In genomic region chr1:14479865-14480264, GRCh38 we compare ENCODE assay signal across 15 cellular contexts.
A peak's percentile ranks its signal among the peaks of the same experiment; 100 is the strongest.
DNase-seq lines count a peak whose midpoint lies in the region; ATAC-seq and TF ChIP-seq lines count a peak whose summit lies in the region.
"Had no signal": no experiment of that assay in that cellular context is flagged by ENCODE, and none has a peak within 500 bp of the region (broad histone marks: within the 10 kb centered on the region; RNA-seq: fewer than 3 reads in every experiment).

No MANE protein-coding gene starts in this region.

- no peak for TF ChIP-seq CTCF in brain microvascular endothelial cell (IDR thresholded peaks at IDR 0.05; ENCODE audit: low read depth, low read length, missing control alignments)
- TF ChIP-seq CTCF in H9 (conservative IDR thresholded peaks at IDR 0.05) = no peak

- peaks cover 2% of the 10 kb centered on the region; the same call in 1 of the 2 replicates for H3K27me3 Mint-ChIP-seq in H9 (ENCODE audit: low read depth)
- H3K27me3 Mint-ChIP-seq: CD4-positive, CD25-positive, alpha-beta regulatory T cell had no signal

- no peak overlapping the region for H2BK20ac ChIP-seq in H9 (ENCODE audit: low read depth, low read length, poor library complexity, severe bottlenecking)

- no peak overlapping the region for H3K9ac ChIP-seq in H9 (ENCODE audit: extremely low read depth, insufficient read length, low read length)
- H3K9ac ChIP-seq: SK-N-SH had no signal

- H3K79me2 ChIP-seq in H9 (ENCODE audit: insufficient read depth, low read length) = no peaks in the 10 kb centered on the region

- no peak overlapping the region for H3K56ac ChIP-seq in H9 (ENCODE audit: insufficient read length, low read depth, low read length)

- no peak overlapping the region for H2BK12ac ChIP-seq in H9 (ENCODE audit: insufficient read length, low read depth, low read length)

- H2BK120ac ChIP-seq in H9 (ENCODE audit: low read depth, low read length, poor library complexity, severe bottlenecking) = no peak overlapping the region

- no peaks in the 10 kb centered on the region for H3K4me1 ChIP-seq in H9 (ENCODE audit: insufficient read depth, low read length)

- H3K36me3 Mint-ChIP-seq in H9 (ENCODE audit: insufficient read depth in 1 of 3, low read depth in 3 of 3) = no peaks in the 10 kb centered on the region
- H3K36me3 Mint-ChIP-seq: CD4-positive, CD25-positive, alpha-beta regulatory T cell had no signal

- H3K36me3 ChIP-seq in brain microvascular endothelial cell (replicated peaks) = no peaks in the 10 kb centered on the region

- peak; percentile 49 for DNase-seq in Daoy (ENCODE audit: low read depth)
- peak; percentile 81 for DNase-seq in M059J (ENCODE audit: low read depth)
- peak; percentile 4 for DNase-seq in brain microvascular endothelial cell
- DNase-seq in myocyte (ENCODE audit: low read depth) = peak; percentile 9
- DNase-seq in activated naive CD4-positive, alpha-beta T cell treated with Interleukin-2 at 50 U/mL for 16 hours = no peak
- DNase-seq in H9 = no peak
- no peak for DNase-seq in NCI-H2029 (lab: John Stamatoyannopoulos, UW)
- DNase-seq: AML-193; CD4-positive, CD25-positive, alpha-beta regulatory T cell; H7; NCI-H146; NCI-H345; NCI-H526 treated with DMSO at 0.1 percent for 48 hours; SK-N-SH had no signal

- no peak overlapping the region for H3K23ac ChIP-seq in H9 (ENCODE audit: insufficient read length, low read depth, low read length)

- no peak overlapping the region for H3K4me2 ChIP-seq in H9 (ENCODE audit: insufficient read depth, insufficient read length, low read length)
- H3K4me2 ChIP-seq: SK-N-SH had no signal

- no peak overlapping the region for H4K91ac ChIP-seq in H9 (ENCODE audit: insufficient read length, low read depth, low read length)

- H3T11ph ChIP-seq in H9 (ENCODE audit: low read length) = no peak overlapping the region

- no peak for ATAC-seq in HG02852 (IDR thresholded peaks at IDR 0.05; ENCODE audit: unreplicated experiment)

- in situ Hi-C loops in brain microvascular endothelial cell (cut with HindIII; ENCODE audit: low pct_ligation_motif_present, low sequenced_read_pairs) = no loop called here

- peaks cover 7% of the 10 kb centered on the region in 2 experiments for H3K4me1 Mint-ChIP-seq in H9
- H3K4me1 Mint-ChIP-seq: CD4-positive, CD25-positive, alpha-beta regulatory T cell had no signal

- H3K79me1 ChIP-seq in H9 (ENCODE audit: insufficient read depth, low read depth, low read length, poor library complexity, severe bottlenecking) = no peaks in the 10 kb centered on the region

- H3K27me3 ChIP-seq in brain microvascular endothelial cell (replicated peaks) (no peaks in the 10 kb centered on the region), H9 (ENCODE audit: insufficient read depth, low read length) (no peaks in the 10 kb centered on the region; the same call in 1 of the 2 replicates)

- no peak overlapping the region for H3K27ac Mint-ChIP-seq in H9
- H3K27ac Mint-ChIP-seq: CD4-positive, CD25-positive, alpha-beta regulatory T cell had no signal

- H4K20me1 ChIP-seq in H9 (ENCODE audit: control insufficient read depth, insufficient read depth, insufficient read length) = no peaks in the 10 kb centered on the region

- H3K9me3 ChIP-seq in H9 (ENCODE audit: control insufficient read depth, low read depth, low read length) = no peaks in the 10 kb centered on the region
- H3K9me3 ChIP-seq: SK-N-SH had no signal

- no CpG with 5 or more reads among the region's 4 CpGs for WGBS in H9 (ENCODE audit: extremely low coverage, insufficient read length, low lambda C conversion rate)

- H2AFZ ChIP-seq in H9 (ENCODE audit: low read length) = no peak overlapping the region

- H3K4ac ChIP-seq in H9 (ENCODE audit: low read depth, low read length) = no peak overlapping the region

- no peak overlapping the region for H3K14ac ChIP-seq in H9 (ENCODE audit: insufficient read depth, low read length)

- H4K5ac ChIP-seq in H9 (ENCODE audit: insufficient read length, low read depth, low read length) = no peak overlapping the region

- H2AK5ac ChIP-seq in H9 (ENCODE audit: insufficient read length, low read length) = no peak overlapping the region

- no peak overlapping the region for H3K4me3 Mint-ChIP-seq in H9
- H3K4me3 Mint-ChIP-seq: CD4-positive, CD25-positive, alpha-beta regulatory T cell had no signal

- no peaks in the 10 kb centered on the region for H3K23me2 ChIP-seq in H9 (ENCODE audit: insufficient read length, low read depth, low read length, poor library complexity, severe bottlenecking)

- no peak overlapping the region for H2BK5ac ChIP-seq in H9 (ENCODE audit: insufficient read length, low read length)

- no peaks in the 10 kb centered on the region; a peak in 2 of 5 replicates for H3K9me3 Mint-ChIP-seq in H9

- H2BK15ac ChIP-seq in H9 (ENCODE audit: low read depth, low read length) = no peak overlapping the region

- no peak overlapping the region for H3K18ac ChIP-seq in H9 (ENCODE audit: insufficient read length, low read depth, low read length)

- no peak overlapping the region for H4K8ac ChIP-seq in H9 (replicated peaks; ENCODE audit: insufficient read length, low read depth, low read length)

- H3K27ac ChIP-seq in brain microvascular endothelial cell (no peak overlapping the region), H9 (ENCODE audit: insufficient read length, low read depth, low read length) (no peak overlapping the region)

- no peak overlapping the region for H3K4me3 ChIP-seq in brain microvascular endothelial cell (ENCODE audit: low read depth, low read length)

Comparison
In these comparisons a context has a peak if more than half of its experiments do, and no peak if none do; other contexts are left out.
1. DNase-seq: peak in Daoy (single experiment), M059J (single experiment), brain microvascular endothelial cell (single experiment) and myocyte (single experiment); none in activated naive CD4-positive, alpha-beta T cell treated with Interleukin-2 at 50 U/mL for 16 hours (single experiment), H9 (single experiment) and NCI-H2029 (single experiment).